ENCODE assay signal across 8 cellular contexts in the genomic region with DNA sequence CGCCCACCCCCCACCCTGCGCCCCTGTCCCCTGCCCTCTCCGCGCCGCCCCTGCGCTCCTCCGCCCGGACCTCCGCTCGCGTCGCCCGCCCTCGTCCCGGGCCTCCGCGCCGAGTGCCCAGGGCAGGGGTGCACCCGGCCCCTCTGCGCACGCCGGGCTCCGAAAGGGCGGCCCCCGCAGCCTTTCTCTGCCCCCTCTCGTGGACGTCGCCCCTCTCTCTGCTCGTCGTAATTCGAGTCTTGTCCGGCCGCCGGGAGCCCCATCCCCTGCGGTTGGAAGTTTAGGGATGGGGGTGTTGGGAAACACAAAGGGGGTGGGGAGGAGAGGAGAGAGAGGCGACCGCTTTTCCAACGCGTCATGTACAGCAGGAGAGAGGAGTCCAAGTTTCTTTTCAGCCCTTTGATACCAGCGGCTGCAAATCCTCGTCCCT. TPM values are rescaled to one million over a fixed set of nuclear protein-coding genes. Genes with fewer than 3 reads are reported as not detected.
DNase-seq lines count a peak whose midpoint lies in the region; ATAC-seq and TF ChIP-seq lines count a peak whose summit lies in the region.

No MANE protein-coding gene starts in this region.

- peak; percentile 31 for DNase-seq in CD1c-positive myeloid dendritic cell (ENCODE audit: extremely low spot score)
- DNase-seq in activated CD4-positive, alpha-beta T cell treated with anti-CD3 and anti-CD28 coated beads, Interleukin-2, amount 10 ng/mL, durations not matched to agents 7 days and 5 days: no peak
- peak; percentile 38 for DNase-seq in fibroblast of peridontal ligament (ENCODE audit: extremely low read depth)
- no peak for DNase-seq in nephron progenitor cell
- DNase-seq in OCI-M2 (lab: John Stamatoyannopoulos, UW; ENCODE audit: unreplicated experiment): no peak

- no peak for TF ChIP-seq CTCF in nephron progenitor cell (IDR thresholded peaks at IDR 0.05)

- POLR2A ChIA-PET in activated CD4-positive, alpha-beta T cell treated with anti-CD3 and anti-CD28 coated beads, Interleukin-2, amount 10 ng/mL, durations not matched to agents 7 days and 5 days (lab: Charles Lee): interaction anchor here (0.6 kb wide), 2 partner anchors 355 to 1328 kb away, joined by 3 to 6 read pairs; no protein-coding TSS in a partner anchor

- H3K4me1 Mint-ChIP-seq in activated CD4-positive, alpha-beta T cell treated with anti-CD3 and anti-CD28 coated beads, Interleukin-2, amount 10 ng/mL, durations not matched to agents 7 days and 5 days: peaks cover 47% of the 10 kb centered on the region
- peaks cover 55% of the 10 kb centered on the region for H3K4me1 Mint-ChIP-seq in nephron progenitor cell

- H3K36me3 Mint-ChIP-seq in activated CD4-positive, alpha-beta T cell treated with anti-CD3 and anti-CD28 coated beads, Interleukin-2, amount 10 ng/mL, durations not matched to agents 7 days and 5 days (ENCODE audit: low read depth): peaks cover 4% of the 10 kb centered on the region
- peaks cover 6% of the 10 kb centered on the region for H3K36me3 Mint-ChIP-seq in nephron progenitor cell (ENCODE audit: low read depth)

- CTCF ChIA-PET in activated CD4-positive, alpha-beta T cell treated with anti-CD3 and anti-CD28 coated beads, Interleukin-2, amount 10 ng/mL, durations not matched to agents 7 days and 5 days (lab: Charles Lee): no interaction called here

- peak; percentile 20 for ATAC-seq in GM19025 (IDR thresholded peaks at IDR 0.05; ENCODE audit: low read depth, unreplicated experiment)
- peak; percentile 16 for ATAC-seq in HG03520 (IDR thresholded peaks at IDR 0.05; ENCODE audit: unreplicated experiment)
- no peak for ATAC-seq in HG02970 (IDR thresholded peaks at IDR 0.05; ENCODE audit: low FRiP score, unreplicated experiment)

- H3K27me3 Mint-ChIP-seq in activated CD4-positive, alpha-beta T cell treated with anti-CD3 and anti-CD28 coated beads, Interleukin-2, amount 10 ng/mL, durations not matched to agents 7 days and 5 days: no peaks in the 10 kb centered on the region
- peaks cover 10% of the 10 kb centered on the region for H3K27me3 Mint-ChIP-seq in nephron progenitor cell (ENCODE audit: low read depth, poor library complexity)

- peak overlapping the region; percentile 87 for H3K27ac Mint-ChIP-seq in activated CD4-positive, alpha-beta T cell treated with anti-CD3 and anti-CD28 coated beads, Interleukin-2, amount 10 ng/mL, durations not matched to agents 7 days and 5 days
- peak overlapping the region; percentile 63 for H3K27ac Mint-ChIP-seq in nephron progenitor cell

- peaks cover 6% of the 10 kb centered on the region for H3K9me3 Mint-ChIP-seq in activated CD4-positive, alpha-beta T cell treated with anti-CD3 and anti-CD28 coated beads, Interleukin-2, amount 10 ng/mL, durations not matched to agents 7 days and 5 days
- H3K9me3 Mint-ChIP-seq in nephron progenitor cell: peaks cover 18% of the 10 kb centered on the region

- H3K4me3 Mint-ChIP-seq in activated CD4-positive, alpha-beta T cell treated with anti-CD3 and anti-CD28 coated beads, Interleukin-2, amount 10 ng/mL, durations not matched to agents 7 days and 5 days: peak overlapping the region; percentile 87
- peak overlapping the region; percentile 89 for H3K4me3 Mint-ChIP-seq in nephron progenitor cell

RNA-seq across cellular contexts. Expression of a gene that starts 0.4 kb away (rescaled TPM):
- 10 to 100 TPM; 22.7 to 28.4 TPM for total RNA-seq in activated CD4-positive, alpha-beta T cell treated with anti-CD3 and anti-CD28 coated beads, Interleukin-2, amount 10 ng/mL, durations not matched to agents 7 days and 5 days

Comparison
In these comparisons a context has a peak if more than half of its experiments do, and no peak if none do; other contexts are left out.
1. DNase-seq: peak in CD1c-positive myeloid dendritic cell (single experiment) and fibroblast of peridontal ligament (single experiment); none in activated CD4-positive, alpha-beta T cell treated with anti-CD3 and anti-CD28 coated beads, Interleukin-2, amount 10 ng/mL, durations not matched to agents 7 days and 5 days (single experiment), nephron progenitor cell (single experiment) and OCI-M2 (single experiment).